ENCODE assay signal across 9 cellular contexts in the genomic region with DNA sequence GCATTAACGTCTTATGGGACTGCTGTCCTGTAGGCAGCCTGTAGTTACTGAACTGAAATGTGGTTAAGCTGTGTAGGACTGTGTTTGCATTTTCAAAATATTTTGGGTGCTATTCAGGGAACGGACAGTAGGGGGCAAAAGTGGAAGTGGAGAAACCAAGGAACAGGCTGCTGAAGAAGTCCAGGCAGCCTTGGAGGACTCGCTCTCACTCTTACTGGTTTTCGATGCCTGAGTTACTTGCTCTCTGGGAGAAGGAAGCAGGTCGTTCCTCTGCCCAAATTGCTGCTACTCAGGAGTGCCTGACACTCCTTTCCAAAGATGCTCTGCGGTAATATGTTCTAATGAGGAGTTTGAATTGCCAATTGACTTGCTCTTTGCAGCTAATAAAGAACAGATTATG.
DNase-seq lines count a peak whose midpoint lies in the region; ATAC-seq, FAIRE-seq and TF ChIP-seq lines count a peak whose summit lies in the region.
"Had no signal": no experiment of that assay in that cellular context is flagged by ENCODE, and none has a peak within 500 bp of the region (broad histone marks: within the 10 kb centered on the region; RNA-seq: fewer than 3 reads in every experiment).

No MANE protein-coding gene starts in this region.

- DNase-seq in BJ (ENCODE audit: low read depth) (no peak), H7 (peak; percentile 59), RCC 7860 (ENCODE audit: low spot score) (peak; percentile 7), heart right ventricle (peak in 1 of 2 donors; percentile 18), NCI-H510A (lab: John Stamatoyannopoulos, UW) (no peak), immature natural killer cell (no peak), activated gamma-delta T cell (lab: John Stamatoyannopoulos, UW) (no peak)
- peak; percentile 3 for DNase-seq in stimulated activated naive B cell treated with anti-CD40 and anti-IgM and Interleukin-4, amounts not matched to agents 10 μg/mL and 1 μg/mL and 100 μg/mL, for 72 hours

- H3K4me3 ChIP-seq in BJ (ENCODE audit: low read depth, low read length): no peak overlapping the region
- H3K4me3 ChIP-seq in H7 (ENCODE audit: insufficient read depth, low read depth, low read length): no peak overlapping the region
- no peak overlapping the region for H3K4me3 ChIP-seq in heart right ventricle
- H3K4me3 ChIP-seq: cardiac muscle cell had no signal

- H3K4me1 Mint-ChIP-seq in stimulated activated naive B cell treated with anti-CD40 and anti-IgM and Interleukin-4, amounts not matched to agents 10 μg/mL and 1 μg/mL and 100 μg/mL, for 72 hours: no peaks in the 10 kb centered on the region
- H3K4me1 Mint-ChIP-seq in immature natural killer cell: no peaks in the 10 kb centered on the region

- H3K9me3 Mint-ChIP-seq in stimulated activated naive B cell treated with anti-CD40 and anti-IgM and Interleukin-4, amounts not matched to agents 10 μg/mL and 1 μg/mL and 100 μg/mL, for 72 hours: peaks cover 6% of the 10 kb centered on the region in 2 donors
- H3K9me3 Mint-ChIP-seq in immature natural killer cell: peaks cover 2 to 26% (median 7%) of the 10 kb centered on the region in 6 donors

- H3K4me3 Mint-ChIP-seq in stimulated activated naive B cell treated with anti-CD40 and anti-IgM and Interleukin-4, amounts not matched to agents 10 μg/mL and 1 μg/mL and 100 μg/mL, for 72 hours: no peak overlapping the region
- no peak overlapping the region for H3K4me3 Mint-ChIP-seq in immature natural killer cell

- 10% methylated on average over 6 of the region's 6 CpGs for WGBS in heart right ventricle, 2 donors

- TF ChIP-seq CTCF in BJ (IDR thresholded peaks at IDR 0.05; ENCODE audit: insufficient read depth, low read depth, low read length) (peak; percentile 33; the same call in 1 of the 2 replicates), heart right ventricle (IDR thresholded peaks at IDR 0.05) (peak; percentile 48 to 71 (median 66))

- no peak for FAIRE-seq in RCC 7860 (lab: Jason Lieb, UNC)

- no peak overlapping the region for H3K27ac Mint-ChIP-seq in stimulated activated naive B cell treated with anti-CD40 and anti-IgM and Interleukin-4, amounts not matched to agents 10 μg/mL and 1 μg/mL and 100 μg/mL, for 72 hours
- H3K27ac Mint-ChIP-seq in immature natural killer cell: no peak overlapping the region

- H3K36me3 Mint-ChIP-seq in stimulated activated naive B cell treated with anti-CD40 and anti-IgM and Interleukin-4, amounts not matched to agents 10 μg/mL and 1 μg/mL and 100 μg/mL, for 72 hours: no peaks in the 10 kb centered on the region
- no peaks in the 10 kb centered on the region for H3K36me3 Mint-ChIP-seq in immature natural killer cell

- POLR2A ChIA-PET in BJ (lab: Charles Lee): no interaction called here

- ATAC-seq in heart right ventricle: peak in 6 of 8 donors; percentile 4 to 63 (median 32)
- peak in 1 of 2 donors; percentile 29 for ATAC-seq in stimulated activated naive B cell treated with anti-CD40 and anti-IgM and Interleukin-4, amounts not matched to agents 10 μg/mL and 1 μg/mL and 100 μg/mL, for 72 hours (replicated peaks)

- CTCF ChIA-PET in BJ (lab: Yijun Ruan, JAX): no interaction called here

- H3K27me3 ChIP-seq in BJ (ENCODE audit: control insufficient read depth, insufficient read depth, low read length) (no peaks in the 10 kb centered on the region), H7 (ENCODE audit: control insufficient read depth, insufficient read depth, low read length) (no peaks in the 10 kb centered on the region), heart right ventricle (no peaks in the 10 kb centered on the region)
- H3K27me3 ChIP-seq: cardiac muscle cell had no signal

- intact Hi-C loops in heart right ventricle (cut with DNase I): loop anchor here in 2 of 10 donors (5.0 to 10.0 kb wide), 3 partner anchors 57 to 907 kb away; no protein-coding TSS in a partner anchor

- no peaks in the 10 kb centered on the region for H3K9me3 ChIP-seq in heart right ventricle

- no peaks in the 10 kb centered on the region for H3K27me3 Mint-ChIP-seq in stimulated activated naive B cell treated with anti-CD40 and anti-IgM and Interleukin-4, amounts not matched to agents 10 μg/mL and 1 μg/mL and 100 μg/mL, for 72 hours
- H3K27me3 Mint-ChIP-seq in immature natural killer cell (ENCODE audit: low read depth in 3 of 3): peaks cover 1% of the 10 kb centered on the region in 3 donors

- no peaks in the 10 kb centered on the region for H3K36me3 ChIP-seq in BJ (ENCODE audit: control insufficient read depth, insufficient read depth, low read length)
- H3K36me3 ChIP-seq in H7 (replicated peaks; ENCODE audit: control insufficient read depth, insufficient read depth, low read length): no peaks in the 10 kb centered on the region
- no peaks in the 10 kb centered on the region for H3K36me3 ChIP-seq in heart right ventricle
- H3K36me3 ChIP-seq: cardiac muscle cell had no signal

- no peaks in the 10 kb centered on the region for H3K4me1 ChIP-seq in heart right ventricle

- H3K27ac ChIP-seq in heart right ventricle: no peak overlapping the region
- H3K27ac ChIP-seq: cardiac muscle cell had no signal

Comparison
In these comparisons a context has a peak if more than half of its experiments do, and no peak if none do; other contexts are left out.
1. DNase-seq: peak in H7 (single experiment), RCC 7860 (single experiment) and stimulated activated naive B cell treated with anti-CD40 and anti-IgM and Interleukin-4, amounts not matched to agents 10 μg/mL and 1 μg/mL and 100 μg/mL, for 72 hours (single experiment); none in BJ (single experiment), NCI-H510A (single experiment), immature natural killer cell (0 of 3) and activated gamma-delta T cell (single experiment).